8 cellular contexts compared by ENCODE assay signal in the genomic region with DNA sequence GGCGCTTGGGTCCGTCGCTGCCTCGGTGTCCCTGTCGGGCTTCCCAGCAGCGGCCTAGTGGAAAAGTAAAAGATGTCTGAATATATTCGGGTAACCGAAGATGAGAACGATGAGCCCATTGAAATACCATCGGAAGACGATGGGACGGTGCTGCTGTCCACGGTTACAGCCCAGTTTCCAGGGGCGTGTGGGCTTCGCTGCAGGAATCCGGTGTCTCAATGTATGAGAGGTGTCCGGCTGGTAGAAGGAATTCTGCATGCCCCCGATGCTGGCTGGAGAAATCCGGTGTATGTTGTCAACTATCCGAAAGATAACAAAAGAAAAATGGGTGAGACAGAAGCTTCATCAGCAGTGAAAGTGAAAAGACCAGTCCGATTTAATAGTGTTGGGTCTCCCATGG. TPM values are rescaled to one million over a fixed set of nuclear protein-coding genes. Genes with fewer than 3 reads are reported as not detected.
A peak's percentile ranks its signal among the peaks of the same experiment; 100 is the strongest.
DNase-seq lines count a peak whose midpoint lies in the region; ATAC-seq and TF ChIP-seq lines count a peak whose summit lies in the region.

No MANE protein-coding gene starts in this region.

- H3K4me1 Mint-ChIP-seq in brain, result peaks cover 56% of the 10 kb centered on the region
- peaks cover 17 to 35% of the 10 kb centered on the region in 2 donors for H3K4me1 Mint-ChIP-seq in natural killer cell treated with Interleukin-12 subunit alpha and Interleukin-12 subunit beta and Interleukin-15 and Interleukin-18, amount 100 ng/mL, for 72 hours (ENCODE audit: low read depth in 2 of 2)

- H3K4me3 ChIP-seq in right atrium auricular region (peak overlapping the region; percentile 32 to 55), upper lobe of right lung (peak overlapping the region; percentile 68)

- no peak overlapping the region for H3K27ac ChIP-seq in right atrium auricular region
- H3K27ac ChIP-seq in upper lobe of right lung, result no peak overlapping the region

- H3K9me3 Mint-ChIP-seq in brain, result peaks cover 5 to 23% (median 17%) of the 10 kb centered on the region in 5 experiments
- no peaks in the 10 kb centered on the region for H3K9me3 Mint-ChIP-seq in natural killer cell treated with Interleukin-12 subunit alpha and Interleukin-12 subunit beta and Interleukin-15 and Interleukin-18, amount 100 ng/mL, for 72 hours

- H3K9me3 ChIP-seq in right atrium auricular region (no peaks in the 10 kb centered on the region), upper lobe of right lung (no peaks in the 10 kb centered on the region)

- ATAC-seq in natural killer cell treated with Interleukin-12 subunit alpha and Interleukin-12 subunit beta and Interleukin-15 and Interleukin-18, amount 100 ng/mL, for 72 hours, result no peak
- no peak for ATAC-seq in upper lobe of right lung

- H3K27ac Mint-ChIP-seq in brain, result peak overlapping the region in 2 of 5 experiments; percentile 53 to 81
- peak overlapping the region; percentile 35 to 84 for H3K27ac Mint-ChIP-seq in natural killer cell treated with Interleukin-12 subunit alpha and Interleukin-12 subunit beta and Interleukin-15 and Interleukin-18, amount 100 ng/mL, for 72 hours

- no peaks in the 10 kb centered on the region for H3K27me3 ChIP-seq in right atrium auricular region
- H3K27me3 ChIP-seq in upper lobe of right lung, result no peaks in the 10 kb centered on the region

- peak overlapping the region; percentile 64 to 88 (median 85) for H3K4me3 Mint-ChIP-seq in brain
- H3K4me3 Mint-ChIP-seq in natural killer cell treated with Interleukin-12 subunit alpha and Interleukin-12 subunit beta and Interleukin-15 and Interleukin-18, amount 100 ng/mL, for 72 hours, result peak overlapping the region; percentile 78

- H3K4me1 ChIP-seq in right atrium auricular region, result peaks cover 0 to 11% of the 10 kb centered on the region in 2 donors
- peaks cover 11% of the 10 kb centered on the region for H3K4me1 ChIP-seq in upper lobe of right lung

- peaks cover 11% of the 10 kb centered on the region for H3K36me3 Mint-ChIP-seq in brain
- no peaks in the 10 kb centered on the region for H3K36me3 Mint-ChIP-seq in natural killer cell treated with Interleukin-12 subunit alpha and Interleukin-12 subunit beta and Interleukin-15 and Interleukin-18, amount 100 ng/mL, for 72 hours

- TF ChIP-seq CTCF in right atrium auricular region (IDR thresholded peaks at IDR 0.05) (no peak), brain (conservative IDR thresholded peaks at IDR 0.05) (no peak), upper lobe of right lung (IDR thresholded peaks at IDR 0.05) (no peak)

- H3K36me3 ChIP-seq in right atrium auricular region (no peaks in the 10 kb centered on the region), upper lobe of right lung (no peaks in the 10 kb centered on the region)

- intact Hi-C loops in cardiac septum (cut with DNase I) (no loop called here), upper lobe of right lung (cut with DNase I) (no loop called here)

- peaks cover 22% of the 10 kb centered on the region for H3K27me3 Mint-ChIP-seq in brain
- peaks cover 8 to 14% of the 10 kb centered on the region in 2 donors for H3K27me3 Mint-ChIP-seq in natural killer cell treated with Interleukin-12 subunit alpha and Interleukin-12 subunit beta and Interleukin-15 and Interleukin-18, amount 100 ng/mL, for 72 hours

- DNase-seq in right atrium auricular region (ENCODE audit: low spot score), result no peak
- no peak for DNase-seq in cardiac septum (ENCODE audit: low spot score)
- DNase-seq in natural killer cell treated with Interleukin-12 subunit alpha and Interleukin-12 subunit beta and Interleukin-15 and Interleukin-18, amount 100 ng/mL, for 72 hours (ENCODE audit: low spot score), result no peak
- no peak for DNase-seq in upper lobe of right lung
- DNase-seq in NCI-H774 (lab: John Stamatoyannopoulos, UW), result no peak
- no peak for DNase-seq in NCI-H146 (lab: John Stamatoyannopoulos, UW)
- no peak for DNase-seq in hepatic stellate cell (ENCODE audit: low spot score)

RNA-seq across cellular contexts. Expression of a gene that starts 8.0 kb away (rescaled TPM):
- total RNA-seq in right atrium auricular region, result 1 to 10 TPM; 2.5 to 4.8 TPM
- total RNA-seq in cardiac septum, result 2.7 TPM
- polyA plus RNA-seq in brain (ENCODE audit: insufficient read depth, low read depth, low replicate concordance), result 572 TPM
- 10 to 100 TPM in 1 of 2 donors, 1 to 10 TPM in 1; 5.7 to 11.3 TPM for total RNA-seq in natural killer cell treated with Interleukin-12 subunit alpha and Interleukin-12 subunit beta and Interleukin-15 and Interleukin-18, amount 100 ng/mL, for 72 hours
- 7.3 TPM for total RNA-seq in upper lobe of right lung

RNA-seq across cellular contexts. Expression of a gene that starts 28.3 kb away (rescaled TPM):
- total RNA-seq in right atrium auricular region (10 to 100 TPM; 15.9 to 17.6 TPM), cardiac septum (29.5 TPM), upper lobe of right lung (47.2 TPM)
- 41.2 TPM for polyA plus RNA-seq in brain (ENCODE audit: insufficient read depth, low read depth, low replicate concordance)
- total RNA-seq in natural killer cell treated with Interleukin-12 subunit alpha and Interleukin-12 subunit beta and Interleukin-15 and Interleukin-18, amount 100 ng/mL, for 72 hours, result 10 to 100 TPM; 75.8 to 99.7 TPM

RNA-seq across cellular contexts. Expression of a gene that starts 56.6 kb away (rescaled TPM):
- total RNA-seq in right atrium auricular region (1 to 10 TPM; 5.2 to 9.4 TPM), cardiac septum (13.0 TPM), upper lobe of right lung (22.7 TPM)
- 5.6 TPM for polyA plus RNA-seq in brain (ENCODE audit: insufficient read depth, low read depth, low replicate concordance)
- 10 to 100 TPM; 13.8 to 18.4 TPM for total RNA-seq in natural killer cell treated with Interleukin-12 subunit alpha and Interleukin-12 subunit beta and Interleukin-15 and Interleukin-18, amount 100 ng/mL, for 72 hours
